ENCODE assay signal across 1 cellular context in the genomic region with DNA sequence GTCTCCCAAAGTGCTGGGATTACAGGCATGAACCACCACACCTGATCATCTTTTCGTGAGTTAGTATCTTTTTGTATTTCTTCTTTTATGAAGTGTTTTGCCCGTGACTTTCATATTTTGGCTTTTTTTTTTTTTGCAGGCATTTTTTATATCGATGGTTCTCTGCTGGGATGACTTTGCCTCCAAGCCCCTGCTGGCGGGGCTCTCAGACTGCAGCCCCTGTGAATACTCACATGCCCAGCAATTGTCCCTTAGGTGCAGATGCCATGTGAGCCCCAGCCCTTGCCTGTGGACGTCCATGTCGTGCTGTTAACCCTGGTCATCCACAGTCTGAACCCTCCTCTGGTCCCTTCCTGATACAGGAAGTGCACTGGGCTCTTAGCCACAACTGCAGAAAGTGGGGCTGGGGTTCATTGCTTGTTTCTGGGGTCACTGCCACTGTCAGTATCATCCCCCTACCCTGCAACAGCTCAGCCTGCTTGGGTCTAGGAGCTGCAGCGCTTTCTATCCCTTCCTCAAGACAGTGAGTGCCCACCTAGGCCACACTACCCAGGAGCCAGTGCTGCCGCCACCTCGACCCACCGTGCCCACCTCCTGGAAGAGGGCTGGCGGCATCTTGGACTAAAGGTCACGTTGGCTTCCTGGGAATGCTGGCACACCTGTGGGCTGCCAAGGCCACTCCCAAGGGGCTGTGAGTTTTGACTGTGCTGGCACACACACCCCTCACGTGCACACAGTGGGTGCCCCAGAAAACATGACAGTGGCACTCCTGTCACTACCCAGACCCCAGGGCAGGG.
TF ChIP-seq lines count a peak whose summit lies in the region.

No MANE protein-coding gene starts in this region.

TF ChIP-seq in H1, 55 proteins besides CTCF, POLR2A, EP300 and RAD21:
- no peak for TF ChIP-seq SIN3A (conservative IDR thresholded peaks at IDR 0.05 in 1 of 2, IDR thresholded peaks at IDR 0.05 in 1 of 2; ENCODE audit: low read depth in 1 of 2, low read length in 2 of 2)
